In genomic region chr9:21135736-21136135, GRCh38 we compare ENCODE assay signal across 17 cellular contexts. TPM values are rescaled to one million over a fixed set of nuclear protein-coding genes. Genes with fewer than 3 reads are reported as not detected.
DNase-seq lines count a peak whose midpoint lies in the region; TF ChIP-seq lines count a peak whose summit lies in the region.
"Had no signal": no experiment of that assay in that cellular context is flagged by ENCODE, and none has a peak within 500 bp of the region (broad histone marks: within the 10 kb centered on the region; RNA-seq: fewer than 3 reads in every experiment).

No MANE protein-coding gene starts in this region.

- no peaks in the 10 kb centered on the region for H3K4me1 Mint-ChIP-seq in endodermal cell
- no peaks in the 10 kb centered on the region for H3K4me1 Mint-ChIP-seq in nephron progenitor cell

- H3K4me3 Mint-ChIP-seq in endodermal cell, result no peak overlapping the region
- no peak overlapping the region for H3K4me3 Mint-ChIP-seq in nephron progenitor cell
- H3K4me3 Mint-ChIP-seq: CD4-positive, alpha-beta T cell had no signal

- TF ChIP-seq CTCF in GM12875 (IDR thresholded peaks at IDR 0.05; ENCODE audit: borderline replicate concordance, insufficient read depth, low read depth, low read length), result 0 out of 2 replicates have a peak, but pooled peaks have one; percentile 8
- TF ChIP-seq CTCF in OCI-LY1 (IDR thresholded peaks at IDR 0.05; ENCODE audit: low read length), result peak; percentile 11; the same call in 1 of the 2 replicates
- peak; percentile 53 for TF ChIP-seq CTCF in endodermal cell (conservative IDR thresholded peaks at IDR 0.05)
- no peak for TF ChIP-seq CTCF in nephron progenitor cell (IDR thresholded peaks at IDR 0.05)

- peak; percentile 61 for DNase-seq in endodermal cell
- no peak for DNase-seq in NCI-H1436 (lab: John Stamatoyannopoulos, UW)
- DNase-seq in nephron progenitor cell, result no peak
- DNase-seq in NCI-H2227 treated with DMSO at 0.1 percent for 48 hours (lab: John Stamatoyannopoulos, UW), result no peak
- DNase-seq in kidney glomerular epithelial cell (lab: John Stamatoyannopoulos, UW), result no peak
- DNase-seq: ACHN; Caco-2; CD4-positive, alpha-beta T cell; IMR-90 had no signal

- H3K4me1 ChIP-seq in OCI-LY1 (ENCODE audit: insufficient read depth, low read length, severe bottlenecking) (no peaks in the 10 kb centered on the region), endodermal cell (ENCODE audit: control insufficient read depth, insufficient read depth, low read length) (no peaks in the 10 kb centered on the region)
- H3K4me1 ChIP-seq: Caco-2, HAP-1 had no signal

- no peaks in the 10 kb centered on the region for H3K27me3 ChIP-seq in OCI-LY1 (ENCODE audit: insufficient read depth, low read length)
- no peaks in the 10 kb centered on the region for H3K27me3 ChIP-seq in endodermal cell (ENCODE audit: control insufficient read depth, insufficient read depth, low read length, poor library complexity, severe bottlenecking)

- H3K9me3 ChIP-seq in OCI-LY1 (ENCODE audit: low read length) (no peaks in the 10 kb centered on the region), endodermal cell (ENCODE audit: control insufficient read depth, low read length) (no peaks in the 10 kb centered on the region)
- H3K9me3 ChIP-seq: Caco-2, HAP-1 had no signal

- no peaks in the 10 kb centered on the region for H3F3A ChIP-seq in OCI-LY1 (ENCODE audit: insufficient read depth, low read length)

- H3K36me3 Mint-ChIP-seq in endodermal cell (ENCODE audit: low read depth) (no peaks in the 10 kb centered on the region), nephron progenitor cell (ENCODE audit: low read depth) (no peaks in the 10 kb centered on the region)

- no peaks in the 10 kb centered on the region for H4K20me1 ChIP-seq in OCI-LY1 (ENCODE audit: insufficient read depth, low read length)

- H3K27ac ChIP-seq in OCI-LY1 (ENCODE audit: low read depth, low read length, poor library complexity, severe bottlenecking) (no peak overlapping the region), endodermal cell (ENCODE audit: low read depth, low read length) (no peak overlapping the region)
- H3K27ac ChIP-seq: C4-2B had no signal

- H3K79me2 ChIP-seq in OCI-LY1 (ENCODE audit: insufficient read depth, low read length), result no peaks in the 10 kb centered on the region

- H3K9ac ChIP-seq in OCI-LY1 (ENCODE audit: low read length) (no peak overlapping the region), endodermal cell (ENCODE audit: extremely low read depth, low read length, poor library complexity, severe bottlenecking) (no peak overlapping the region)

- WGBS in endodermal cell (ENCODE audit: insufficient coverage in 1 of 2, insufficient read length in 1 of 2), 2 experiments, result 87 to 100% methylated on average over 1 to 3 of the region's 3 CpGs

- no peak overlapping the region for H3K4me2 ChIP-seq in OCI-LY1 (ENCODE audit: low read length)

- H3K9me3 Mint-ChIP-seq in endodermal cell (no peaks in the 10 kb centered on the region), nephron progenitor cell (no peaks in the 10 kb centered on the region)
- H3K9me3 Mint-ChIP-seq: CD4-positive, alpha-beta T cell had no signal

- no peak overlapping the region for H3K27ac Mint-ChIP-seq in endodermal cell
- no peak overlapping the region for H3K27ac Mint-ChIP-seq in nephron progenitor cell
- H3K27ac Mint-ChIP-seq: CD4-positive, alpha-beta T cell had no signal

- H3K36me3 ChIP-seq in OCI-LY1 (ENCODE audit: insufficient read depth, low read length) (no peaks in the 10 kb centered on the region), endodermal cell (ENCODE audit: control insufficient read depth, insufficient read depth, low read length) (no peaks in the 10 kb centered on the region)
- H3K36me3 ChIP-seq: HAP-1 had no signal

- no peak overlapping the region for H3K4me3 ChIP-seq in GM12875 (ENCODE audit: low read depth, low read length)
- H3K4me3 ChIP-seq in OCI-LY1 (ENCODE audit: low read depth, low read length, poor library complexity, severe bottlenecking), result no peak overlapping the region
- H3K4me3 ChIP-seq in endodermal cell (ENCODE audit: low read length), result no peak overlapping the region
- H3K4me3 ChIP-seq: GM12878, HAP-1, K562 had no signal

- no peak overlapping the region for H2AFZ ChIP-seq in OCI-LY1 (ENCODE audit: low read length)

- no peaks in the 10 kb centered on the region for H3K9me2 ChIP-seq in OCI-LY1 (ENCODE audit: low read depth, low read length)

- H3K27me3 Mint-ChIP-seq in endodermal cell (ENCODE audit: insufficient read depth), result peaks cover 5% of the 10 kb centered on the region
- H3K27me3 Mint-ChIP-seq in nephron progenitor cell (ENCODE audit: low read depth, poor library complexity), result peaks cover 3% of the 10 kb centered on the region
- H3K27me3 Mint-ChIP-seq: CD4-positive, alpha-beta T cell had no signal

RNA-seq across cellular contexts. Expression of gene IFNW1, which starts 5.9 kb away (rescaled TPM):
- total RNA-seq in endodermal cell, result not detected
- polyA plus RNA-seq in endodermal cell (2013, experiment 1 of 2), result not detected
- polyA plus RNA-seq in endodermal cell (2013, experiment 2 of 2), result not detected
- total RNA-seq: Caco-2; CD4-positive, alpha-beta T cell; GM12878; H1; IMR-90; K562 had no signal
- polyA plus RNA-seq: BJ, H1, IMR-90, K562 had no signal

RNA-seq across cellular contexts. Expression of gene IFNA21, which starts 30.7 kb away (rescaled TPM):
- total RNA-seq in endodermal cell, result not detected
- not detected for polyA plus RNA-seq in endodermal cell (2013, experiment 1 of 2)
- not detected for polyA plus RNA-seq in endodermal cell (2013, experiment 2 of 2)
- total RNA-seq: Caco-2; CD4-positive, alpha-beta T cell; GM12878; H1; IMR-90; K562 had no signal
- polyA plus RNA-seq: BJ, GM12878, H1, IMR-90, K562 had no signal

RNA-seq across cellular contexts. Expression of gene IFNA4, which starts 51.7 kb away (rescaled TPM):
- not detected for total RNA-seq in endodermal cell
- not detected for polyA plus RNA-seq in endodermal cell (2013, experiment 1 of 2)
- polyA plus RNA-seq in endodermal cell (2013, experiment 2 of 2), result not detected
- total RNA-seq: Caco-2; CD4-positive, alpha-beta T cell; GM12878; H1; IMR-90; K562 had no signal
- polyA plus RNA-seq: BJ, GM12878, H1, IMR-90, K562 had no signal

RNA-seq across cellular contexts. Expression of gene IFNB1, which starts 58.0 kb away (rescaled TPM):
- total RNA-seq in endodermal cell, result not detected
- polyA plus RNA-seq in endodermal cell (2013, experiment 1 of 2), result not detected
- polyA plus RNA-seq in endodermal cell (2013, experiment 2 of 2), result not detected
- total RNA-seq: Caco-2; CD4-positive, alpha-beta T cell; H1; IMR-90; K562 had no signal
- polyA plus RNA-seq: BJ, GM12878, H1, IMR-90, K562 had no signal
